Comparison of ENCODE assay signal across 8 cellular contexts in the genomic region with DNA sequence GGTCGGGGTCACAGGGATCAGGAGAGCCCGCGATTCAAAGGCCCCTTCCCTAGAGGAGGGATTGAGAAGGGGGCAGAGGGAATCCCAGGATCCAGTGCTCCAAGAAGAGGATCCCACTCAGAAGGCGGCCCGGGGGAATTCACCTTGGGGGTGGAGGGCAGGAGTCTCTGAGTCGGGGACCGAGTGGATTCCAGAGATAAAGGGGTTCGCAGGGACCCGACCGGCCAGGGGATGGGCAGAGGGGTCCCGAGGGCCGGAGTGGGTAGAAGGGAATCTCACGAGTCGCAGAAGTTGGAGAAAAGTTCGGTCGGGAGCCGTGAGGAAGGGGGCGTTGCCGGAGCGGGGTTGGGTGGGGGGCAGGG. TPM values are rescaled to one million over a fixed set of nuclear protein-coding genes. Genes with fewer than 3 reads are reported as not detected.
A peak's percentile ranks its signal among the peaks of the same experiment; 100 is the strongest.
DNase-seq lines count a peak whose midpoint lies in the region; ATAC-seq and TF ChIP-seq lines count a peak whose summit lies in the region.

No MANE protein-coding gene starts in this region.

- H3K9me3 ChIP-seq in ES-I3 (ENCODE audit: control insufficient read depth, insufficient read depth, low read length) (no peaks in the 10 kb centered on the region), SK-N-MC (ENCODE audit: low read depth, low read length) (no peaks in the 10 kb centered on the region)

- no peak for ATAC-seq in HG03108 (IDR thresholded peaks at IDR 0.05; ENCODE audit: unreplicated experiment)
- no peak for ATAC-seq in activated CD4-positive, CD25-positive, alpha-beta regulatory T cell treated with anti-CD3 and anti-CD28 coated beads, Interleukin-2, amount 50 U/mL, for 24 hours

- no peaks in the 10 kb centered on the region for H3K36me3 ChIP-seq in ES-I3 (ENCODE audit: insufficient read depth, low read length)
- H3K36me3 ChIP-seq in SK-N-MC (ENCODE audit: insufficient read depth, low read length) = peaks cover 14% of the 10 kb centered on the region; the same call in 1 of the 2 replicates

- peaks cover 15% of the 10 kb centered on the region for H3K4me1 Mint-ChIP-seq in progenitor cell of endocrine pancreas (ENCODE audit: low read depth)

- TF ChIP-seq CTCF in fibroblast of mammary gland (conservative IDR thresholded peaks at IDR 0.05; ENCODE audit: control insufficient read depth, insufficient read depth, low read depth, low read length) = no peak
- no peak for TF ChIP-seq CTCF in progenitor cell of endocrine pancreas (IDR thresholded peaks at IDR 0.05; ENCODE audit: unreplicated experiment)

- H3K9me3 Mint-ChIP-seq in progenitor cell of endocrine pancreas (ENCODE audit: low read depth) = no peaks in the 10 kb centered on the region

- peaks cover 5% of the 10 kb centered on the region; the same call in 1 of the 2 replicates for H3K4me1 ChIP-seq in ES-I3 (ENCODE audit: insufficient read depth, low read length)

- 0 out of 2 replicates have a peak overlapping the region, but pooled peaks have one; percentile 12 for H3K27ac ChIP-seq in SK-N-MC

- peak overlapping the region; percentile 85 for H3K4me3 ChIP-seq in SK-N-MC
- peak overlapping the region; percentile 80 for H3K4me3 ChIP-seq in fibroblast of mammary gland (ENCODE audit: control insufficient read depth, low read depth, low read length)

- DNase-seq in SK-N-MC (ENCODE audit: low read depth, low spot score) = no peak
- DNase-seq in fibroblast of mammary gland (ENCODE audit: low read depth) = no peak
- no peak for DNase-seq in progenitor cell of endocrine pancreas (ENCODE audit: low spot score, unreplicated experiment)
- DNase-seq in RKO (ENCODE audit: low spot score) = no peak
- DNase-seq in SHP77 (lab: John Stamatoyannopoulos, UW) = no peak

- peaks cover 2% of the 10 kb centered on the region for H3K36me3 Mint-ChIP-seq in progenitor cell of endocrine pancreas (ENCODE audit: insufficient read depth)

- peak overlapping the region; percentile 91 for H3K9ac ChIP-seq in ES-I3 (ENCODE audit: low read depth, low read length)
- peak overlapping the region; percentile 80 for H3K9ac ChIP-seq in SK-N-MC (ENCODE audit: insufficient read length)

- H3K27me3 Mint-ChIP-seq in progenitor cell of endocrine pancreas = no peaks in the 10 kb centered on the region

- peak overlapping the region; percentile 93 for H3K4me3 Mint-ChIP-seq in progenitor cell of endocrine pancreas (ENCODE audit: low read depth)

- peak overlapping the region; percentile 94 for H3K27ac Mint-ChIP-seq in progenitor cell of endocrine pancreas

RNA-seq across cellular contexts. Expression of a gene that starts 0.3 kb away (rescaled TPM):
- total RNA-seq in progenitor cell of endocrine pancreas = 69.3 and 74.9 TPM in 2 replicates

RNA-seq across cellular contexts. Expression of a gene that starts 29.2 kb away (rescaled TPM):
- total RNA-seq in progenitor cell of endocrine pancreas = 42.9 and 44.1 TPM in 2 replicates

RNA-seq across cellular contexts. Expression of a gene that starts 29.6 kb away (rescaled TPM):
- 115 and 117 TPM in 2 replicates for total RNA-seq in progenitor cell of endocrine pancreas

RNA-seq across cellular contexts. Expression of a gene that starts 55.7 kb away (rescaled TPM):
- total RNA-seq in progenitor cell of endocrine pancreas = 2.6 and 3.1 TPM in 2 replicates
